Comparison of ENCODE assay signal across 11 cellular contexts in genomic region chr18:67600181-67600631, GRCh38.
DNase-seq lines count a peak whose midpoint lies in the region; ATAC-seq and TF ChIP-seq lines count a peak whose summit lies in the region.
"Had no signal": no experiment of that assay in that cellular context is flagged by ENCODE, and none has a peak within 500 bp of the region (broad histone marks: within the 10 kb centered on the region; RNA-seq: fewer than 3 reads in every experiment).

No MANE protein-coding gene starts in this region.

- no peak overlapping the region for H3K56ac ChIP-seq in mesendoderm (ENCODE audit: low read length)

- no peak overlapping the region for H2BK15ac ChIP-seq in mesendoderm (replicated peaks; ENCODE audit: low read depth)

- POLR2A ChIA-PET in BJ (lab: Charles Lee) (interaction anchor here (1.2 kb wide), 1 partner anchor 83 kb away, joined by 3 read pairs; no protein-coding TSS in a partner anchor), GM10248 (lab: Yijun Ruan, JAX) (no interaction called here)

- in situ Hi-C loops in G401 (cut with HindIII; ENCODE audit: low sequenced_read_pairs): no loop called here

- no peak for TF ChIP-seq CTCF in BJ (IDR thresholded peaks at IDR 0.05; ENCODE audit: insufficient read depth, low read depth, low read length)
- no peak for TF ChIP-seq CTCF in GM10248 (IDR thresholded peaks at IDR 0.05; ENCODE audit: control extremely low read depth, extremely low read depth, low read depth, missing control alignments)

- no peaks in the 10 kb centered on the region for H3K79me1 ChIP-seq in mesendoderm (ENCODE audit: low read length)

- peaks cover 3% of the 10 kb centered on the region; the same call in 1 of the 2 replicates for H3K9me3 ChIP-seq in MG63

- H3K27me3 ChIP-seq in BJ (ENCODE audit: control insufficient read depth, insufficient read depth, low read length) (no peaks in the 10 kb centered on the region), MG63 (no peaks in the 10 kb centered on the region), mesendoderm (ENCODE audit: insufficient read depth, low read length, poor library complexity) (no peaks in the 10 kb centered on the region)

- no peaks in the 10 kb centered on the region for H3K79me2 ChIP-seq in mesendoderm (ENCODE audit: control insufficient read depth, insufficient read depth, low read length)

- H3K4me2 ChIP-seq in mesendoderm (ENCODE audit: low read length): no peak overlapping the region

- H3K18ac ChIP-seq in mesendoderm (ENCODE audit: low read length): no peak overlapping the region

- no peak overlapping the region for H3K23ac ChIP-seq in mesendoderm (ENCODE audit: low read length)

- no peak overlapping the region for H3K4ac ChIP-seq in mesendoderm (ENCODE audit: low read depth, low read length)

- CTCF ChIA-PET in BJ (lab: Yijun Ruan, JAX): interaction anchor here (0.6 kb wide), 2 partner anchors 218 to 861 kb away, joined by 3 to 7 read pairs; no protein-coding TSS in a partner anchor
- CTCF ChIA-PET in GM10248 (lab: Yijun Ruan, JAX): no interaction called here

- no peak overlapping the region for H4K8ac ChIP-seq in mesendoderm (ENCODE audit: low read depth, low read length)

- no peak overlapping the region for H3K9ac ChIP-seq in mesendoderm (ENCODE audit: low read length)

- H3K4me1 ChIP-seq in mesendoderm (ENCODE audit: control insufficient read depth, low read depth, low read length): no peaks in the 10 kb centered on the region

- H3K4me3 ChIP-seq in BJ (ENCODE audit: low read depth, low read length) (no peak overlapping the region), MG63 (no peak overlapping the region), mesendoderm (ENCODE audit: low read length) (no peak overlapping the region)

- DNase-seq in BJ (ENCODE audit: low read depth) (peak; percentile 44), MG63 (peak; percentile 0), epithelial cell of prostate (ENCODE audit: low read depth, low spot score) (peak; percentile 18), mesendoderm (peak; percentile 45), G401 (ENCODE audit: low spot score) (no peak), GM10248 (ENCODE audit: extremely low spot score) (no peak)
- DNase-seq: activated CD4-positive, alpha-beta memory T cell treated with anti-CD3 and anti-CD28 coated beads for 36 hours; NCI-H1105; substantia nigra had no signal

- H2BK120ac ChIP-seq in mesendoderm (ENCODE audit: low read depth, low read length): no peak overlapping the region

- H3K36me3 ChIP-seq in BJ (ENCODE audit: control insufficient read depth, insufficient read depth, low read length) (no peaks in the 10 kb centered on the region), MG63 (no peaks in the 10 kb centered on the region), mesendoderm (ENCODE audit: control insufficient read depth, insufficient read depth, low read length) (no peaks in the 10 kb centered on the region)

- H3K27ac ChIP-seq in epithelial cell of prostate (no peak overlapping the region), mesendoderm (ENCODE audit: low read depth, low read length) (no peak overlapping the region)

- H2AK5ac ChIP-seq in mesendoderm (ENCODE audit: low read length): no peak overlapping the region

- ATAC-seq in HG02763 (IDR thresholded peaks at IDR 0.05; ENCODE audit: unreplicated experiment) (no peak), GM18861 (IDR thresholded peaks at IDR 0.05; ENCODE audit: unreplicated experiment) (no peak)

- WGBS in mesendoderm (ENCODE audit: extremely low coverage, insufficient coverage, low lambda C conversion rate): no CpG with 5 or more reads among the region's 6 CpGs

- H2BK5ac ChIP-seq in mesendoderm (ENCODE audit: low read length): no peak overlapping the region

- no peak overlapping the region for H4K5ac ChIP-seq in mesendoderm (ENCODE audit: low read length)

Comparison
In these comparisons a context has a peak if more than half of its experiments do, and no peak if none do; other contexts are left out.
1. DNase-seq: peak in BJ (single experiment), MG63 (single experiment), epithelial cell of prostate (single experiment) and mesendoderm (single experiment); none in G401 (single experiment) and GM10248 (single experiment).